In the genomic region with DNA sequence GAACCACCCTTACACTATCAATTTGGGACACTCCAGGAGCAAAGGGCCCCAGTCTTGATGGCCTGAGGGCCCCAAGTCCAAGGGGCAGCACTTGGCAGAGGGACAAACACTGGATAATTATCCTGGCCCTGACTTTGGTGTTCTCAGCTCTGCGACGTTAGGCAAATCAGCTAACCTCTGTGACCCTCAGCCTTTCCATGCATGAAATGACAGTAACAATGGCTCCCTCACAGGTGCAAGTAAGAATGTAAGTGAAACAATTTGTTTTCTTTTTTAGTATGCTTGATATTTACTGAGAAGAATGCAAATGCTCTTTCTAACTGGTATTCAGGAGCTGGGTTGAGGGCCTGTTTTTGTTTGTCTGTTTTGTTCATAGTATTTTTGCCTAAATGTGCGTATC, we compare ENCODE assay signal across 16 cellular contexts.
A peak's percentile ranks its signal among the peaks of the same experiment; 100 is the strongest.
DNase-seq lines count a peak whose midpoint lies in the region; ATAC-seq and TF ChIP-seq lines count a peak whose summit lies in the region.
"Had no signal": no experiment of that assay in that cellular context is flagged by ENCODE, and none has a peak within 500 bp of the region (broad histone marks: within the 10 kb centered on the region; RNA-seq: fewer than 3 reads in every experiment).

No MANE protein-coding gene starts in this region.

- intact Hi-C loops in CD14-positive monocyte (cut with micrococcal nuclease) = loop anchor here in 1 of 2 donors (10.0 kb wide), 1 partner anchor 591 kb away; no protein-coding TSS in a partner anchor
- intact Hi-C loops in activated CD8-positive, alpha-beta T cell treated with anti-CD3 and anti-CD28 coated beads for 36 hours (cut with micrococcal nuclease) = loop anchor here (10.0 kb wide), 1 partner anchor 601 kb away; no protein-coding TSS in a partner anchor

- peaks cover 13 to 15% of the 10 kb centered on the region in 2 donors for H3K4me1 Mint-ChIP-seq in effector memory CD8-positive, alpha-beta T cell (ENCODE audit: low read depth in 2 of 2)
- peaks cover 59% of the 10 kb centered on the region for H3K4me1 Mint-ChIP-seq in CD14-positive monocyte
- peaks cover 43% of the 10 kb centered on the region for H3K4me1 Mint-ChIP-seq in activated CD8-positive, alpha-beta T cell treated with anti-CD3 and anti-CD28 coated beads for 36 hours (ENCODE audit: low read depth)

- no peak overlapping the region for H3K4me3 Mint-ChIP-seq in effector memory CD8-positive, alpha-beta T cell
- no peak overlapping the region for H3K4me3 Mint-ChIP-seq in CD14-positive monocyte
- no peak overlapping the region for H3K4me3 Mint-ChIP-seq in activated CD8-positive, alpha-beta T cell treated with anti-CD3 and anti-CD28 coated beads for 36 hours
- H3K4me3 Mint-ChIP-seq: CD8-positive, alpha-beta memory T cell; T-helper 1 cell treated with Interleukin-12 subunit alpha and Interleukin-12 subunit beta and Interleukin-4 antibody, amounts not matched to agents 30 μg/mL and 1 μg/mL, for 36 hours had no signal

- CTCF ChIA-PET in activated CD8-positive, alpha-beta T cell treated with anti-CD3 and anti-CD28 coated beads for 36 hours (lab: Charles Lee) = interaction anchor here (0.7 to 2.1 kb wide), 5 partner anchors 9 to 673 kb away, joined by 3 to 8 read pairs (median 4); no protein-coding TSS in a partner anchor

- no peaks in the 10 kb centered on the region for H3K36me3 ChIP-seq in HAP-1 (replicated peaks)
- H3K36me3 ChIP-seq: gastrocnemius medialis, vagina had no signal

- DNase-seq in effector memory CD8-positive, alpha-beta T cell = no peak
- DNase-seq in HAP-1 (ENCODE audit: low spot score in 2 of 2) (no peak), CD14-positive monocyte (ENCODE audit: low spot score) (no peak), GF-D8 (lab: John Stamatoyannopoulos, UW) (no peak)
- no peak for DNase-seq in activated CD8-positive, alpha-beta T cell treated with anti-CD3 and anti-CD28 coated beads for 36 hours
- DNase-seq: CD8-positive, alpha-beta memory T cell; gastrocnemius medialis; HCEC 1CT; left colon; NCI-H187; stimulated activated CD4-positive, alpha-beta T cell treated with anti-CD3 and anti-CD28 coated beads, Interleukin-12 subunit alpha, Interleukin-12 subunit beta, amount 100 ng/mL, for 4 hours had no signal

- H3K27me3 ChIP-seq in HAP-1 (ENCODE audit: low read depth) = no peaks in the 10 kb centered on the region
- H3K27me3 ChIP-seq: gastrocnemius medialis, vagina had no signal

- no peak for TF ChIP-seq CTCF in CD14-positive monocyte (IDR thresholded peaks at IDR 0.05)
- TF ChIP-seq CTCF in activated CD8-positive, alpha-beta T cell treated with anti-CD3 and anti-CD28 coated beads for 36 hours (IDR thresholded peaks at IDR 0.05) = no peak

- no peaks in the 10 kb centered on the region for H3K9me3 ChIP-seq in HAP-1
- H3K9me3 ChIP-seq: gastrocnemius medialis, vagina had no signal

- no peaks in the 10 kb centered on the region for H3K4me1 ChIP-seq in HAP-1

- in situ Hi-C loops in HAP-1 (cut with MboI; ENCODE audit: low sequenced_read_pairs) = loop anchor here (25.0 kb wide), 2 partner anchors 672 to 1322 kb away; no protein-coding TSS in a partner anchor

- POLR2A ChIA-PET in activated CD8-positive, alpha-beta T cell treated with anti-CD3 and anti-CD28 coated beads for 36 hours (lab: Charles Lee) = no interaction called here

- ATAC-seq in GM18858 (IDR thresholded peaks at IDR 0.05; ENCODE audit: unreplicated experiment) (peak; percentile 33), GM21528 (IDR thresholded peaks at IDR 0.05; ENCODE audit: low FRiP score, unreplicated experiment) (peak; percentile 37), HG03135 (IDR thresholded peaks at IDR 0.05; ENCODE audit: unreplicated experiment) (peak; percentile 30)
- ATAC-seq in effector memory CD8-positive, alpha-beta T cell (replicated peaks) = no peak
- no peak for ATAC-seq in activated CD8-positive, alpha-beta T cell treated with anti-CD3 and anti-CD28 coated beads for 36 hours
- ATAC-seq: gastrocnemius medialis, left colon had no signal

- no peaks in the 10 kb centered on the region for H3K9me3 Mint-ChIP-seq in effector memory CD8-positive, alpha-beta T cell
- H3K9me3 Mint-ChIP-seq in CD14-positive monocyte = peaks cover 0 to 3% (median 0%) of the 10 kb centered on the region in 7 donors
- H3K9me3 Mint-ChIP-seq in activated CD8-positive, alpha-beta T cell treated with anti-CD3 and anti-CD28 coated beads for 36 hours = no peaks in the 10 kb centered on the region
- H3K9me3 Mint-ChIP-seq: CD8-positive, alpha-beta memory T cell; T-helper 1 cell treated with Interleukin-12 subunit alpha and Interleukin-12 subunit beta and Interleukin-4 antibody, amounts not matched to agents 30 μg/mL and 1 μg/mL, for 36 hours had no signal

- peaks cover 21% of the 10 kb centered on the region for H3K36me3 Mint-ChIP-seq in effector memory CD8-positive, alpha-beta T cell (ENCODE audit: insufficient read depth)
- peaks cover 2 to 12% of the 10 kb centered on the region in 2 donors for H3K36me3 Mint-ChIP-seq in CD14-positive monocyte
- H3K36me3 Mint-ChIP-seq in activated CD8-positive, alpha-beta T cell treated with anti-CD3 and anti-CD28 coated beads for 36 hours (ENCODE audit: low read depth) = peaks cover 2% of the 10 kb centered on the region

- H3K4me3 ChIP-seq in HAP-1 = no peak overlapping the region
- H3K4me3 ChIP-seq: gastrocnemius medialis, vagina had no signal

- H3K27ac Mint-ChIP-seq in effector memory CD8-positive, alpha-beta T cell = peak overlapping the region; percentile 11 to 45
- peak overlapping the region in 1 of 7 donors; percentile 57 for H3K27ac Mint-ChIP-seq in CD14-positive monocyte
- no peak overlapping the region for H3K27ac Mint-ChIP-seq in activated CD8-positive, alpha-beta T cell treated with anti-CD3 and anti-CD28 coated beads for 36 hours
- H3K27ac Mint-ChIP-seq: T-helper 1 cell treated with Interleukin-12 subunit alpha and Interleukin-12 subunit beta and Interleukin-4 antibody, amounts not matched to agents 30 μg/mL and 1 μg/mL, for 36 hours had no signal

- no peaks in the 10 kb centered on the region for H3K27me3 Mint-ChIP-seq in effector memory CD8-positive, alpha-beta T cell
- H3K27me3 Mint-ChIP-seq in CD14-positive monocyte (ENCODE audit: low read depth in 3 of 3) = peaks cover 0 to 5% (median 0%) of the 10 kb centered on the region in 3 donors
- no peaks in the 10 kb centered on the region for H3K27me3 Mint-ChIP-seq in activated CD8-positive, alpha-beta T cell treated with anti-CD3 and anti-CD28 coated beads for 36 hours
- H3K27me3 Mint-ChIP-seq: CD8-positive, alpha-beta memory T cell had no signal

Comparison
In these comparisons a context has a peak if more than half of its experiments do, and no peak if none do; other contexts are left out.
1. ATAC-seq: peak in GM18858 (single experiment), GM21528 (single experiment) and HG03135 (single experiment); none in effector memory CD8-positive, alpha-beta T cell (single experiment) and activated CD8-positive, alpha-beta T cell treated with anti-CD3 and anti-CD28 coated beads for 36 hours (single experiment).